1 cellular context compared by ENCODE assay signal in the genomic region with DNA sequence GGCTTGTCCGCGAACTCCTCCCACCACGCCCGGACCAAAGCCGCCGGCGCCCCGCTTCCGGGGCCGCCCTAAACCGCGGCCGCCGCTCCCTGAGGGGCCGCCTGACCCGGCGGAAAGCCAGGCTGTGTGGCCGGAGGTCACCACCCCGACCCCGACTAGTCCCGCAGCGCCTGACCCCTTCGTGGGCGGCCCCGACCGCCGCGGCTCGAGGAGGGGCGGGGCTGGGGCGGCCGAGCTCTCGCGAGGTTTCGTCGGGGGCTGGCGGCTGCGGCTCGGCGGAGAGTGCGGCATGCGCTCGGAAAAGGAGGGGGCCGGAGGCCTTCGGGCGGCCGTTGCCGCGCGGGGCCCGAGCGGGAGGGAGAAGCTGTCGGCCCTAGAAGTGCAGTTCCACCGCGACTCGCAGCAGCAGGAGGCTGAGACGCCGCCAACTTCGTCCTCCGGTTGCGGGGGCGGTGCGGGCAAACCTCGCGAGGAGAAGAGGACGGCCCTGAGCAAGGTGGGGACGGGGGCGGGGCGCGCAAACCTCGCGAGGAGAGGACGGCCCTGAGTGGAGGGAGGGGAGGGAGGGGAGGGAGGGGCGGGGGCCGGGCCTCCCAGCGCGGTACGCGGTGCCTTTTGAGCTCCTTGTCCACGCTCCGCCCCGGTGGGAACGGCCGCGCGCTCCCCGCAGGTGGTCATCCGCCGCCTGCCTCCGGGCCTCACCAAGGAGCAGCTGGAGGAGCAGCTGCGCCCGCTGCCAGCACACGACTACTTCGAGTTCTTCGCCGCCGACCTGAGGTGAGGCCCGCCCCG.
TF ChIP-seq lines count a peak whose summit lies in the region.

A gene with protein sequence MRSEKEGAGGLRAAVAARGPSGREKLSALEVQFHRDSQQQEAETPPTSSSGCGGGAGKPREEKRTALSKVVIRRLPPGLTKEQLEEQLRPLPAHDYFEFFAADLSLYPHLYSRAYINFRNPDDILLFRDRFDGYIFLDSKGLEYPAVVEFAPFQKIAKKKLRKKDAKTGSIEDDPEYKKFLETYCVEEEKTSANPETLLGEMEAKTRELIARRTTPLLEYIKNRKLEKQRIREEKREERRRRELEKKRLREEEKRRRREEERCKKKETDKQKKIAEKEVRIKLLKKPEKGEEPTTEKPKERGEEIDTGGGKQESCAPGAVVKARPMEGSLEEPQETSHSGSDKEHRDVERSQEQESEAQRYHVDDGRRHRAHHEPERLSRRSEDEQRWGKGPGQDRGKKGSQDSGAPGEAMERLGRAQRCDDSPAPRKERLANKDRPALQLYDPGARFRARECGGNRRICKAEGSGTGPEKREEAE (plus strand): TSS at position 251 of the 792 bp plus-strand sequence. CDS start 39 bp downstream, at position 290.

TF ChIP-seq in K562, 482 proteins besides CTCF, POLR2A, EP300 and RAD21 (continued from another document and continues in another):
- TF ChIP-seq, protein P1, sequence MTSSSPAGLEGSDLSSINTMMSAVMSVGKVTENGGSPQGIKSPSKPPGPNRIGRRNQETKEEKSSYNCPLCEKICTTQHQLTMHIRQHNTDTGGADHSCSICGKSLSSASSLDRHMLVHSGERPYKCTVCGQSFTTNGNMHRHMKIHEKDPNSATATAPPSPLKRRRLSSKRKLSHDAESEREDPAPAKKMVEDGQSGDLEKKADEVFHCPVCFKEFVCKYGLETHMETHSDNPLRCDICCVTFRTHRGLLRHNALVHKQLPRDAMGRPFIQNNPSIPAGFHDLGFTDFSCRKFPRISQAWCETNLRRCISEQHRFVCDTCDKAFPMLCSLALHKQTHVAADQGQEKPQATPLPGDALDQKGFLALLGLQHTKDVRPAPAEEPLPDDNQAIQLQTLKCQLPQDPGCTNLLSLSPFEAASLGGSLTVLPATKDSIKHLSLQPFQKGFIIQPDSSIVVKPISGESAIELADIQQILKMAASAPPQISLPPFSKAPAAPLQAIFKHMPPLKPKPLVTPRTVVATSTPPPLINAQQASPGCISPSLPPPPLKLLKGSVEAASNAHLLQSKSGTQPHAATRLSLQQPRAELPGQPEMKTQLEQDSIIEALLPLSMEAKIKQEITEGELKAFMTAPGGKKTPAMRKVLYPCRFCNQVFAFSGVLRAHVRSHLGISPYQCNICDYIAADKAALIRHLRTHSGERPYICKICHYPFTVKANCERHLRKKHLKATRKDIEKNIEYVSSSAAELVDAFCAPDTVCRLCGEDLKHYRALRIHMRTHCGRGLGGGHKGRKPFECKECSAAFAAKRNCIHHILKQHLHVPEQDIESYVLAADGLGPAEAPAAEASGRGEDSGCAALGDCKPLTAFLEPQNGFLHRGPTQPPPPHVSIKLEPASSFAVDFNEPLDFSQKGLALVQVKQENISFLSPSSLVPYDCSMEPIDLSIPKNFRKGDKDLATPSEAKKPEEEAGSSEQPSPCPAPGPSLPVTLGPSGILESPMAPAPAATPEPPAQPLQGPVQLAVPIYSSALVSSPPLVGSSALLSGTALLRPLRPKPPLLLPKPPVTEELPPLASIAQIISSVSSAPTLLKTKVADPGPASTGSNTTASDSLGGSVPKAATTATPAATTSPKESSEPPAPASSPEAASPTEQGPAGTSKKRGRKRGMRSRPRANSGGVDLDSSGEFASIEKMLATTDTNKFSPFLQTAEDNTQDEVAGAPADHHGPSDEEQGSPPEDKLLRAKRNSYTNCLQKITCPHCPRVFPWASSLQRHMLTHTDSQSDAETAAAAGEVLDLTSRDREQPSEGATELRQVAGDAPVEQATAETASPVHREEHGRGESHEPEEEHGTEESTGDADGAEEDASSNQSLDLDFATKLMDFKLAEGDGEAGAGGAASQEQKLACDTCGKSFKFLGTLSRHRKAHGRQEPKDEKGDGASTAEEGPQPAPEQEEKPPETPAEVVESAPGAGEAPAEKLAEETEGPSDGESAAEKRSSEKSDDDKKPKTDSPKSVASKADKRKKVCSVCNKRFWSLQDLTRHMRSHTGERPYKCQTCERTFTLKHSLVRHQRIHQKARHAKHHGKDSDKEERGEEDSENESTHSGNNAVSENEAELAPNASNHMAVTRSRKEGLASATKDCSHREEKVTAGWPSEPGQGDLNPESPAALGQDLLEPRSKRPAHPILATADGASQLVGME (CRISPR knock-in tag; IDR thresholded peaks at IDR 0.05) = no peak
- TF ChIP-seq BRD9 (IDR thresholded peaks at IDR 0.05; ENCODE audit: low read depth, partially characterized antibody) = peak; percentile 4
- no peak for TF ChIP-seq CHCHD3 (CRISPR knock-in tag; IDR thresholded peaks at IDR 0.05)
- no peak for TF ChIP-seq BDP1 (IDR thresholded peaks at IDR 0.05; ENCODE audit: insufficient read depth, insufficient read length)
- 0 out of 4 replicates have a peak, but pooled peaks of 1 of the 2 experiments have one; percentile 47 for TF ChIP-seq SIN3A (IDR thresholded peaks at IDR 0.05; ENCODE audit: borderline replicate concordance in 2 of 2, control insufficient read depth in 1 of 2, low read depth in 2 of 2, low read length in 2 of 2)
- TF ChIP-seq, protein P2, sequence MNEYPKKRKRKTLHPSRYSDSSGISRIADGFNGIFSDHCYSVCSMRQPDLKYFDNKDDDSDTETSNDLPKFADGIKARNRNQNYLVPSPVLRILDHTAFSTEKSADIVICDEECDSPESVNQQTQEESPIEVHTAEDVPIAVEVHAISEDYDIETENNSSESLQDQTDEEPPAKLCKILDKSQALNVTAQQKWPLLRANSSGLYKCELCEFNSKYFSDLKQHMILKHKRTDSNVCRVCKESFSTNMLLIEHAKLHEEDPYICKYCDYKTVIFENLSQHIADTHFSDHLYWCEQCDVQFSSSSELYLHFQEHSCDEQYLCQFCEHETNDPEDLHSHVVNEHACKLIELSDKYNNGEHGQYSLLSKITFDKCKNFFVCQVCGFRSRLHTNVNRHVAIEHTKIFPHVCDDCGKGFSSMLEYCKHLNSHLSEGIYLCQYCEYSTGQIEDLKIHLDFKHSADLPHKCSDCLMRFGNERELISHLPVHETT (CRISPR knock-in tag; conservative IDR thresholded peaks at IDR 0.05 in 1 of 2, IDR thresholded peaks at IDR 0.05 in 1 of 2) = peak in 1 of 2 experiments; percentile 94; a peak in 2 of 4 replicates
- TF ChIP-seq CBX1 (IDR thresholded peaks at IDR 0.05; ENCODE audit: low read depth) = 0 out of 2 replicates have a peak, but pooled peaks have one; percentile 68
- peak; percentile 85 for TF ChIP-seq ZFX (CRISPR knock-in tag; IDR thresholded peaks at IDR 0.05)
- TF ChIP-seq MXI1 (IDR thresholded peaks at IDR 0.05; ENCODE audit: low read depth, low read length) = peak; percentile 31; the same call in 1 of the 2 replicates
- TF ChIP-seq, protein P3, sequence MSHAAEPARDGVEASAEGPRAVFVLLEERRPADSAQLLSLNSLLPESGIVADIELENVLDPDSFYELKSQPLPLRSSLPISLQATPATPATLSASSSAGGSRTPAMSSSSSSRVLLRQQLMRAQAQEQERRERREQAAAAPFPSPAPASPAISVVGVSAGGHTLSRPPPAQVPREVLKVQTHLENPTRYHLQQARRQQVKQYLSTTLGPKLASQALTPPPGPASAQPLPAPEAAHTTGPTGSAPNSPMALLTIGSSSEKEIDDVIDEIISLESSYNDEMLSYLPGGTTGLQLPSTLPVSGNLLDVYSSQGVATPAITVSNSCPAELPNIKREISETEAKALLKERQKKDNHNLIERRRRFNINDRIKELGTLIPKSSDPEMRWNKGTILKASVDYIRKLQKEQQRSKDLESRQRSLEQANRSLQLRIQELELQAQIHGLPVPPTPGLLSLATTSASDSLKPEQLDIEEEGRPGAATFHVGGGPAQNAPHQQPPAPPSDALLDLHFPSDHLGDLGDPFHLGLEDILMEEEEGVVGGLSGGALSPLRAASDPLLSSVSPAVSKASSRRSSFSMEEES (CRISPR knock-in tag; IDR thresholded peaks at IDR 0.05) = no peak
- TF ChIP-seq, protein P4, sequence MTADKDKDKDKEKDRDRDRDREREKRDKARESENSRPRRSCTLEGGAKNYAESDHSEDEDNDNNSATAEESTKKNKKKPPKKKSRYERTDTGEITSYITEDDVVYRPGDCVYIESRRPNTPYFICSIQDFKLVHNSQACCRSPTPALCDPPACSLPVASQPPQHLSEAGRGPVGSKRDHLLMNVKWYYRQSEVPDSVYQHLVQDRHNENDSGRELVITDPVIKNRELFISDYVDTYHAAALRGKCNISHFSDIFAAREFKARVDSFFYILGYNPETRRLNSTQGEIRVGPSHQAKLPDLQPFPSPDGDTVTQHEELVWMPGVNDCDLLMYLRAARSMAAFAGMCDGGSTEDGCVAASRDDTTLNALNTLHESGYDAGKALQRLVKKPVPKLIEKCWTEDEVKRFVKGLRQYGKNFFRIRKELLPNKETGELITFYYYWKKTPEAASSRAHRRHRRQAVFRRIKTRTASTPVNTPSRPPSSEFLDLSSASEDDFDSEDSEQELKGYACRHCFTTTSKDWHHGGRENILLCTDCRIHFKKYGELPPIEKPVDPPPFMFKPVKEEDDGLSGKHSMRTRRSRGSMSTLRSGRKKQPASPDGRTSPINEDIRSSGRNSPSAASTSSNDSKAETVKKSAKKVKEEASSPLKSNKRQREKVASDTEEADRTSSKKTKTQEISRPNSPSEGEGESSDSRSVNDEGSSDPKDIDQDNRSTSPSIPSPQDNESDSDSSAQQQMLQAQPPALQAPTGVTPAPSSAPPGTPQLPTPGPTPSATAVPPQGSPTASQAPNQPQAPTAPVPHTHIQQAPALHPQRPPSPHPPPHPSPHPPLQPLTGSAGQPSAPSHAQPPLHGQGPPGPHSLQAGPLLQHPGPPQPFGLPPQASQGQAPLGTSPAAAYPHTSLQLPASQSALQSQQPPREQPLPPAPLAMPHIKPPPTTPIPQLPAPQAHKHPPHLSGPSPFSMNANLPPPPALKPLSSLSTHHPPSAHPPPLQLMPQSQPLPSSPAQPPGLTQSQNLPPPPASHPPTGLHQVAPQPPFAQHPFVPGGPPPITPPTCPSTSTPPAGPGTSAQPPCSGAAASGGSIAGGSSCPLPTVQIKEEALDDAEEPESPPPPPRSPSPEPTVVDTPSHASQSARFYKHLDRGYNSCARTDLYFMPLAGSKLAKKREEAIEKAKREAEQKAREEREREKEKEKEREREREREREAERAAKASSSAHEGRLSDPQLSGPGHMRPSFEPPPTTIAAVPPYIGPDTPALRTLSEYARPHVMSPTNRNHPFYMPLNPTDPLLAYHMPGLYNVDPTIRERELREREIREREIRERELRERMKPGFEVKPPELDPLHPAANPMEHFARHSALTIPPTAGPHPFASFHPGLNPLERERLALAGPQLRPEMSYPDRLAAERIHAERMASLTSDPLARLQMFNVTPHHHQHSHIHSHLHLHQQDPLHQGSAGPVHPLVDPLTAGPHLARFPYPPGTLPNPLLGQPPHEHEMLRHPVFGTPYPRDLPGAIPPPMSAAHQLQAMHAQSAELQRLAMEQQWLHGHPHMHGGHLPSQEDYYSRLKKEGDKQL (CRISPR knock-in tag; IDR thresholded peaks at IDR 0.05; ENCODE audit: borderline replicate concordance) = no peak
- TF ChIP-seq ZNF23 (CRISPR knock-in tag; IDR thresholded peaks at IDR 0.05) = no peak
- TF ChIP-seq SAFB2 (IDR thresholded peaks at IDR 0.05; ENCODE audit: borderline replicate concordance, low read depth, low read length, severe bottlenecking) = no peak
- TF ChIP-seq, protein P5, sequence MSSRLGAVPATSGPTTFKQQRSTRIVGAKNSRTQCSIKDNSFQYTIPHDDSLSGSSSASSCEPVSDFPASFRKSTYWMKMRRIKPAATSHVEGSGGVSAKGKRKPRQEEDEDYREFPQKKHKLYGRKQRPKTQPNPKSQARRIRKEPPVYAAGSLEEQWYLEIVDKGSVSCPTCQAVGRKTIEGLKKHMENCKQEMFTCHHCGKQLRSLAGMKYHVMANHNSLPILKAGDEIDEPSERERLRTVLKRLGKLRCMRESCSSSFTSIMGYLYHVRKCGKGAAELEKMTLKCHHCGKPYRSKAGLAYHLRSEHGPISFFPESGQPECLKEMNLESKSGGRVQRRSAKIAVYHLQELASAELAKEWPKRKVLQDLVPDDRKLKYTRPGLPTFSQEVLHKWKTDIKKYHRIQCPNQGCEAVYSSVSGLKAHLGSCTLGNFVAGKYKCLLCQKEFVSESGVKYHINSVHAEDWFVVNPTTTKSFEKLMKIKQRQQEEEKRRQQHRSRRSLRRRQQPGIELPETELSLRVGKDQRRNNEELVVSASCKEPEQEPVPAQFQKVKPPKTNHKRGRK (tag; IDR thresholded peaks at IDR 0.05) = no peak
- no peak for TF ChIP-seq PCBP1 (IDR thresholded peaks at IDR 0.05; ENCODE audit: low read depth, low read length, poor library complexity, severe bottlenecking)
- TF ChIP-seq FOSL1 (tag; conservative IDR thresholded peaks at IDR 0.05) = peak; percentile 19; the same call in 1 of the 2 replicates
- peak; percentile 98 for TF ChIP-seq CCNT2 (IDR thresholded peaks at IDR 0.05; ENCODE audit: borderline replicate concordance, extremely low read depth, insufficient read length, low read depth, low read length)
- TF ChIP-seq KAT8 (IDR thresholded peaks at IDR 0.05; ENCODE audit: low read depth) = no peak
- TF ChIP-seq ZNF282 (CRISPR knock-in tag; IDR thresholded peaks at IDR 0.05) = 0 out of 2 replicates have a peak, but pooled peaks have one; percentile 28
- TF ChIP-seq ZNF507 (tag; conservative IDR thresholded peaks at IDR 0.05) = no peak
- no peak for TF ChIP-seq WHSC1 (IDR thresholded peaks at IDR 0.05; ENCODE audit: low read length)
- TF ChIP-seq MTF1 (CRISPR knock-in tag; IDR thresholded peaks at IDR 0.05; ENCODE audit: borderline replicate concordance) = no peak
- no peak for TF ChIP-seq STAT5A (IDR thresholded peaks at IDR 0.05; ENCODE audit: borderline replicate concordance, low read length)
- TF ChIP-seq IFI16 (CRISPR knock-in tag; IDR thresholded peaks at IDR 0.05) = no peak
- TF ChIP-seq MEF2A (IDR thresholded peaks at IDR 0.05; ENCODE audit: control insufficient read depth, low read depth, low read length) = no peak
- TF ChIP-seq MBD2 (IDR thresholded peaks at IDR 0.05; ENCODE audit: borderline replicate concordance, low read depth) = peak; percentile 15; the same call in 1 of the 2 replicates
- TF ChIP-seq ZC3H11A (IDR thresholded peaks at IDR 0.05; ENCODE audit: low read depth, low read length) = no peak
- TF ChIP-seq KDM4B (IDR thresholded peaks at IDR 0.05; ENCODE audit: borderline replicate concordance in 2 of 2, low read depth in 1 of 2) = no peak; a peak in 1 of 4 replicates
- no peak for TF ChIP-seq ZNF408 (CRISPR knock-in tag; IDR thresholded peaks at IDR 0.05; ENCODE audit: low read depth)
- TF ChIP-seq, protein P6, sequence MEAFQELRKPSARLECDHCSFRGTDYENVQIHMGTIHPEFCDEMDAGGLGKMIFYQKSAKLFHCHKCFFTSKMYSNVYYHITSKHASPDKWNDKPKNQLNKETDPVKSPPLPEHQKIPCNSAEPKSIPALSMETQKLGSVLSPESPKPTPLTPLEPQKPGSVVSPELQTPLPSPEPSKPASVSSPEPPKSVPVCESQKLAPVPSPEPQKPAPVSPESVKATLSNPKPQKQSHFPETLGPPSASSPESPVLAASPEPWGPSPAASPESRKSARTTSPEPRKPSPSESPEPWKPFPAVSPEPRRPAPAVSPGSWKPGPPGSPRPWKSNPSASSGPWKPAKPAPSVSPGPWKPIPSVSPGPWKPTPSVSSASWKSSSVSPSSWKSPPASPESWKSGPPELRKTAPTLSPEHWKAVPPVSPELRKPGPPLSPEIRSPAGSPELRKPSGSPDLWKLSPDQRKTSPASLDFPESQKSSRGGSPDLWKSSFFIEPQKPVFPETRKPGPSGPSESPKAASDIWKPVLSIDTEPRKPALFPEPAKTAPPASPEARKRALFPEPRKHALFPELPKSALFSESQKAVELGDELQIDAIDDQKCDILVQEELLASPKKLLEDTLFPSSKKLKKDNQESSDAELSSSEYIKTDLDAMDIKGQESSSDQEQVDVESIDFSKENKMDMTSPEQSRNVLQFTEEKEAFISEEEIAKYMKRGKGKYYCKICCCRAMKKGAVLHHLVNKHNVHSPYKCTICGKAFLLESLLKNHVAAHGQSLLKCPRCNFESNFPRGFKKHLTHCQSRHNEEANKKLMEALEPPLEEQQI (IDR thresholded peaks at IDR 0.05) = no peak
- peak; percentile 60 for TF ChIP-seq DACH1 (IDR thresholded peaks at IDR 0.05; ENCODE audit: partially characterized antibody)
